8 cellular contexts compared by ENCODE assay signal in the genomic region with DNA sequence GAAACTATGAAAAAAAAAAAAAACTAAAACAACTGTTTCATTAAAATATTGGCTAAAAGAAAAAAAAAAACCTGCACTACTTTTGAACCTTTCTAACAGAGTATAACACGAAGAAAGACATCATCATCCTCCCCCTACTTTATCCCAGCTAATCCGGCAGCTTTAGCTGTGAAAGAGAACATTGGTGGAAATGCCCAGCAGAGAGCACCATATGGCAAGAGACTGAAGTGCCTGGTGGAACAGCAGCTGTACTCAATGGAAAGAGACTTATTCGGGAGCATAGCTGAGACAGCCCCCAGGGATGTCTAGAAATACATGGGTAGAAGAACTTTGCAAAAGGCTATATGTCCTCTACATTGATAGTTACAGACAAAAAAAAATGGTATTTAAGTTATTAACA. TPM values are rescaled to one million over a fixed set of nuclear protein-coding genes. Genes with fewer than 3 reads are reported as not detected.
A peak's percentile ranks its signal among the peaks of the same experiment; 100 is the strongest.
DNase-seq lines count a peak whose midpoint lies in the region; ATAC-seq and TF ChIP-seq lines count a peak whose summit lies in the region.

No MANE protein-coding gene starts in this region.

- WGBS in aorta, 2 donors: 11% methylated on average over 3 of the region's 3 CpGs

- ATAC-seq in upper lobe of right lung (peak; percentile 27), aorta (ENCODE audit: low FRiP score) (no peak), HG03139 (IDR thresholded peaks at IDR 0.05; ENCODE audit: unreplicated experiment) (no peak)

- DNase-seq in cardiac muscle cell (ENCODE audit: low read depth in 1 of 2, low spot score in 1 of 2): peak; percentile 44 to 48
- DNase-seq in cardiac septum (ENCODE audit: low spot score): no peak
- DNase-seq in OCI-LY7 (ENCODE audit: low spot score): peak; percentile 4
- DNase-seq in fibroblast of villous mesenchyme (ENCODE audit: low read depth): peak; percentile 30
- DNase-seq in upper lobe of right lung: no peak
- no peak for DNase-seq in aorta
- DNase-seq in NCI-H187 (lab: John Stamatoyannopoulos, UW): no peak

- no peak overlapping the region for H3K4me3 ChIP-seq in cardiac muscle cell
- H3K4me3 ChIP-seq in OCI-LY7 (ENCODE audit: low read depth, low read length, poor library complexity, severe bottlenecking): no peak overlapping the region
- H3K4me3 ChIP-seq in fibroblast of villous mesenchyme (ENCODE audit: low read depth, low read length): no peak overlapping the region
- no peak overlapping the region for H3K4me3 ChIP-seq in upper lobe of right lung
- no peak overlapping the region for H3K4me3 ChIP-seq in aorta (ENCODE audit: low read length in 2 of 2)

- TF ChIP-seq CTCF in cardiac muscle cell (IDR thresholded peaks at IDR 0.05; ENCODE audit: low read depth, low read length) (peak; percentile 26), OCI-LY7 (conservative IDR thresholded peaks at IDR 0.05; ENCODE audit: low read length) (peak; percentile 46), fibroblast of villous mesenchyme (IDR thresholded peaks at IDR 0.05; ENCODE audit: insufficient read depth, low read depth, low read length) (peak; percentile 39), upper lobe of right lung (IDR thresholded peaks at IDR 0.05) (no peak)

- H3K4me1 ChIP-seq in cardiac muscle cell (ENCODE audit: low read depth): no peaks in the 10 kb centered on the region
- no peaks in the 10 kb centered on the region for H3K4me1 ChIP-seq in OCI-LY7 (ENCODE audit: insufficient read depth, low read length, poor library complexity, severe bottlenecking)
- H3K4me1 ChIP-seq in upper lobe of right lung: no peaks in the 10 kb centered on the region
- no peaks in the 10 kb centered on the region for H3K4me1 ChIP-seq in aorta (ENCODE audit: control insufficient read depth in 1 of 2, insufficient read depth in 2 of 2, low read length in 2 of 2)

- no TSS peak for BruUV-seq in OCI-LY7 (replicated peaks; lab: Mats Ljungman, UMichigan)

- no peaks in the 10 kb centered on the region for H4K20me1 ChIP-seq in OCI-LY7 (ENCODE audit: insufficient read depth, low read length)

- H3K79me2 ChIP-seq in OCI-LY7 (ENCODE audit: insufficient read depth, low read depth, low read length): no peaks in the 10 kb centered on the region

- POLR2A ChIA-PET in OCI-LY7 (lab: Charles Lee): no interaction called here

- H3K27me3 ChIP-seq in cardiac muscle cell (no peaks in the 10 kb centered on the region), upper lobe of right lung (no peaks in the 10 kb centered on the region), aorta (ENCODE audit: control insufficient read depth in 1 of 2, insufficient read depth in 2 of 2, low read length in 1 of 2) (no peaks in the 10 kb centered on the region)

- intact Hi-C loops in cardiac septum (cut with DNase I): no loop called here
- intact Hi-C loops in OCI-LY7 (cut with micrococcal nuclease; ENCODE audit: unreplicated experiment): no loop called here
- intact Hi-C loops in upper lobe of right lung (cut with DNase I): no loop called here
- intact Hi-C loops in aorta (cut with DNase I): no loop called here

- no peaks in the 10 kb centered on the region for H3K9me3 ChIP-seq in cardiac muscle cell (ENCODE audit: low read depth)
- H3K9me3 ChIP-seq in OCI-LY7 (ENCODE audit: low read length): no peaks in the 10 kb centered on the region
- H3K9me3 ChIP-seq in upper lobe of right lung: no peaks in the 10 kb centered on the region
- no peaks in the 10 kb centered on the region for H3K9me3 ChIP-seq in aorta (ENCODE audit: control insufficient read depth, low read length)

- H3K27ac ChIP-seq in cardiac muscle cell (no peak overlapping the region), OCI-LY7 (ENCODE audit: low read depth, low read length, poor library complexity, severe bottlenecking) (no peak overlapping the region), upper lobe of right lung (no peak overlapping the region), aorta (ENCODE audit: low read depth in 1 of 2, low read length in 2 of 2) (no peak overlapping the region)

- H2AFZ ChIP-seq in OCI-LY7 (ENCODE audit: low read length): no peak overlapping the region

- no peak overlapping the region for H3K4me2 ChIP-seq in OCI-LY7 (ENCODE audit: low read length)

- CTCF ChIA-PET in OCI-LY7 (lab: Charles Lee; ENCODE audit: unreplicated experiment): no interaction called here

- H3K36me3 ChIP-seq in cardiac muscle cell (no peaks in the 10 kb centered on the region), OCI-LY7 (ENCODE audit: insufficient read depth, low read length) (no peaks in the 10 kb centered on the region), upper lobe of right lung (no peaks in the 10 kb centered on the region), aorta (ENCODE audit: control insufficient read depth in 1 of 2, insufficient read depth in 2 of 2, low read length in 1 of 2) (no peaks in the 10 kb centered on the region)

- H3K9me2 ChIP-seq in OCI-LY7 (ENCODE audit: insufficient read depth, low read length): no peaks in the 10 kb centered on the region

RNA-seq across cellular contexts. Expression of gene STPG2, which starts 30.3 kb away (rescaled TPM):
- total RNA-seq in cardiac muscle cell (0.30 and 0.81 TPM in 2 replicates), cardiac septum (0.19 TPM), OCI-LY7 (2022) (not detected in 2 replicates), fibroblast of villous mesenchyme (under 0.01 and 0.32 TPM in 2 replicates), upper lobe of right lung (0.41 TPM), aorta (under 1 TPM; 0.33 to 0.65 TPM)
- polyA plus RNA-seq in cardiac muscle cell (0.20 and 0.96 TPM in 2 replicates), aorta (under 1 TPM in 1 of 2 donors, not detected in 1; 0.10 TPM)
- not detected in 2 replicates for total RNA-seq in OCI-LY7 (2014; rRNA removed; shearing (Covaris generic))

Comparison
In these comparisons a context has a peak if more than half of its experiments do, and no peak if none do; other contexts are left out.
1. DNase-seq: peak in cardiac muscle cell (2 of 2), OCI-LY7 (single experiment) and fibroblast of villous mesenchyme (single experiment); none in cardiac septum (single experiment), upper lobe of right lung (single experiment), aorta (0 of 2) and NCI-H187 (0 of 2).